9 cellular contexts compared by ENCODE assay signal in genomic region chr16:20902426-20902825, GRCh38. TPM values are rescaled to one million over a fixed set of nuclear protein-coding genes. Genes with fewer than 3 reads are reported as not detected.
DNase-seq lines count a peak whose midpoint lies in the region; ATAC-seq, FAIRE-seq and TF ChIP-seq lines count a peak whose summit lies in the region.
"Had no signal": no experiment of that assay in that cellular context is flagged by ENCODE, and none has a peak within 500 bp of the region (broad histone marks: within the 10 kb centered on the region; RNA-seq: fewer than 3 reads in every experiment).

No MANE protein-coding gene starts in this region.

- H3K9me1 ChIP-seq in keratinocyte (ENCODE audit: control insufficient read depth, extremely low read depth, insufficient read depth, low read length), result no peaks in the 10 kb centered on the region

- TF ChIP-seq CTCF in keratinocyte (optimal IDR thresholded peaks at IDR 0.05 in 1 of 3, IDR thresholded peaks at IDR 0.05 in 1 of 3, conservative IDR thresholded peaks at IDR 0.05 in 1 of 3; ENCODE audit: extremely low read depth in 1 of 3, insufficient read depth in 2 of 3, low read length in 3 of 3) (no peak), suprapubic skin (IDR thresholded peaks at IDR 0.05) (no peak)

- H3K9me3 ChIP-seq in keratinocyte (ENCODE audit: control insufficient read depth, low read depth, low read length), result no peaks in the 10 kb centered on the region
- H3K9me3 ChIP-seq in suprapubic skin, result no peaks in the 10 kb centered on the region

- H3K9me3 Mint-ChIP-seq in activated CD4-positive, alpha-beta T cell treated with anti-CD3 and anti-CD28 coated beads, Interleukin-2, amount 10 ng/mL, durations not matched to agents 24 days and 14 days, result no peaks in the 10 kb centered on the region
- H3K9me3 Mint-ChIP-seq in activated CD4-positive, alpha-beta memory T cell treated with anti-CD3 and anti-CD28 coated beads, Interleukin-2, amount 10 ng/mL, durations not matched to agents 7 days and 5 days, result peaks cover 3% of the 10 kb centered on the region

- no peak overlapping the region for H2AFZ ChIP-seq in keratinocyte (ENCODE audit: control insufficient read depth, low read length)

- H3K27me3 ChIP-seq in keratinocyte (ENCODE audit: control insufficient read depth, extremely low read depth, insufficient read depth, low read length) (no peaks in the 10 kb centered on the region), suprapubic skin (no peaks in the 10 kb centered on the region)

- no peaks in the 10 kb centered on the region for H3K27me3 Mint-ChIP-seq in activated CD4-positive, alpha-beta T cell treated with anti-CD3 and anti-CD28 coated beads, Interleukin-2, amount 10 ng/mL, durations not matched to agents 24 days and 14 days
- no peaks in the 10 kb centered on the region for H3K27me3 Mint-ChIP-seq in activated CD4-positive, alpha-beta memory T cell treated with anti-CD3 and anti-CD28 coated beads, Interleukin-2, amount 10 ng/mL, durations not matched to agents 7 days and 5 days

- no peak for DNase-seq in activated CD4-positive, alpha-beta T cell treated with anti-CD3 and anti-CD28 coated beads, Interleukin-2, amount 10 ng/mL, durations not matched to agents 24 days and 14 days
- DNase-seq in activated CD4-positive, alpha-beta T cell treated with anti-CD3 and anti-CD28 coated beads for 4 hours, result no peak
- DNase-seq in activated CD4-positive, alpha-beta memory T cell treated with anti-CD3 and anti-CD28 coated beads, Interleukin-2, amount 10 ng/mL, durations not matched to agents 7 days and 5 days, result no peak
- DNase-seq in keratinocyte (ENCODE audit: low read depth, low spot score) (no peak), suprapubic skin (ENCODE audit: low spot score in 2 of 2) (no peak)
- DNase-seq: substantia nigra had no signal

- H3K36me3 ChIP-seq in keratinocyte (ENCODE audit: control insufficient read depth in 2 of 2, extremely low read depth in 1 of 2, insufficient read depth in 2 of 2, low read length in 2 of 2) (no peaks in the 10 kb centered on the region), suprapubic skin (no peaks in the 10 kb centered on the region)

- H3K27ac ChIP-seq in keratinocyte (ENCODE audit: control insufficient read depth, insufficient read depth, low read length) (peak overlapping the region; percentile 98), suprapubic skin (peak overlapping the region; percentile 97)

- POLR2A ChIA-PET in activated CD4-positive, alpha-beta memory T cell treated with anti-CD3 and anti-CD28 coated beads, Interleukin-2, amount 10 ng/mL, durations not matched to agents 7 days and 5 days (lab: Charles Lee), result interaction anchor here (1.0 to 7.5 kb wide), 6 partner anchors 9 to 96 kb away, joined by 5 to 113 read pairs (median 16); partner anchors contain the start of genes ERI2 and REXO5

- peak overlapping the region; percentile 89 for H3K4me3 Mint-ChIP-seq in activated CD4-positive, alpha-beta T cell treated with anti-CD3 and anti-CD28 coated beads, Interleukin-2, amount 10 ng/mL, durations not matched to agents 24 days and 14 days
- peak overlapping the region; percentile 83 for H3K4me3 Mint-ChIP-seq in activated CD4-positive, alpha-beta memory T cell treated with anti-CD3 and anti-CD28 coated beads, Interleukin-2, amount 10 ng/mL, durations not matched to agents 7 days and 5 days

- no peak for TF ChIP-seq POLR2A in suprapubic skin (IDR thresholded peaks at IDR 0.05)

- H3K4me2 ChIP-seq in keratinocyte (ENCODE audit: control insufficient read depth, extremely low read depth, insufficient read depth, low read depth, low read length), result peak overlapping the region; percentile 76

- no peak for FAIRE-seq in keratinocyte (lab: Jason Lieb, UNC)

- H3K9ac ChIP-seq in keratinocyte (ENCODE audit: control insufficient read depth, extremely low read depth, insufficient read depth, low read length), result peak overlapping the region; percentile 97

- intact Hi-C loops in activated CD4-positive, alpha-beta T cell treated with anti-CD3 and anti-CD28 coated beads, Interleukin-2, amount 10 ng/mL, durations not matched to agents 24 days and 14 days (cut with micrococcal nuclease), result no loop called here

- 65% methylated on average over 6 of the region's 6 CpGs for WGBS in suprapubic skin

- H3K4me1 ChIP-seq in keratinocyte (ENCODE audit: control insufficient read depth, extremely low read depth, insufficient read depth, low read length) (peaks cover 73% of the 10 kb centered on the region), suprapubic skin (peaks cover 85% of the 10 kb centered on the region)

- H3K4me3 ChIP-seq in keratinocyte (ENCODE audit: control insufficient read depth in 2 of 3, extremely low read depth in 1 of 3, insufficient read depth in 2 of 3, low read depth in 1 of 3, low read length in 3 of 3) (peak overlapping the region in 2 of 3 experiments; percentile 70 to 83), suprapubic skin (peak overlapping the region; percentile 61)

- H3K79me2 ChIP-seq in keratinocyte (ENCODE audit: control insufficient read depth, insufficient read depth, low read length), result peaks cover 36% of the 10 kb centered on the region

- no peak for TF ChIP-seq EP300 in suprapubic skin (IDR thresholded peaks at IDR 0.05)

- no peak for ATAC-seq in HG03439 (IDR thresholded peaks at IDR 0.05; ENCODE audit: unreplicated experiment)
- no peak for ATAC-seq in GM19463 (IDR thresholded peaks at IDR 0.05; ENCODE audit: unreplicated experiment)
- ATAC-seq in HG02870 (IDR thresholded peaks at IDR 0.05; ENCODE audit: unreplicated experiment), result no peak

- H4K20me1 ChIP-seq in keratinocyte (ENCODE audit: control insufficient read depth, extremely low read depth, insufficient read depth, low read length), result no peaks in the 10 kb centered on the region

- dilution Hi-C loops in keratinocyte (cut with MboI; ENCODE audit: extremely low pct_ligation_motif_present, low sequenced_read_pairs), result no loop called here

- H3K36me3 Mint-ChIP-seq in activated CD4-positive, alpha-beta T cell treated with anti-CD3 and anti-CD28 coated beads, Interleukin-2, amount 10 ng/mL, durations not matched to agents 24 days and 14 days (ENCODE audit: low read depth), result peaks cover 51% of the 10 kb centered on the region
- peaks cover 80% of the 10 kb centered on the region for H3K36me3 Mint-ChIP-seq in activated CD4-positive, alpha-beta memory T cell treated with anti-CD3 and anti-CD28 coated beads, Interleukin-2, amount 10 ng/mL, durations not matched to agents 7 days and 5 days (ENCODE audit: low read depth)

- CTCF ChIA-PET in activated CD4-positive, alpha-beta memory T cell treated with anti-CD3 and anti-CD28 coated beads, Interleukin-2, amount 10 ng/mL, durations not matched to agents 7 days and 5 days (lab: Charles Lee), result interaction anchor here (1.0 to 1.5 kb wide), 2 partner anchors 28 kb away, joined by 3 to 5 read pairs; no protein-coding TSS in a partner anchor

- H3K4me1 Mint-ChIP-seq in activated CD4-positive, alpha-beta T cell treated with anti-CD3 and anti-CD28 coated beads, Interleukin-2, amount 10 ng/mL, durations not matched to agents 24 days and 14 days, result peaks cover 76% of the 10 kb centered on the region
- H3K4me1 Mint-ChIP-seq in activated CD4-positive, alpha-beta memory T cell treated with anti-CD3 and anti-CD28 coated beads, Interleukin-2, amount 10 ng/mL, durations not matched to agents 7 days and 5 days, result peaks cover 79% of the 10 kb centered on the region

- peak overlapping the region; percentile 96 for H3K27ac Mint-ChIP-seq in activated CD4-positive, alpha-beta T cell treated with anti-CD3 and anti-CD28 coated beads, Interleukin-2, amount 10 ng/mL, durations not matched to agents 24 days and 14 days
- peak overlapping the region; percentile 93 for H3K27ac Mint-ChIP-seq in activated CD4-positive, alpha-beta memory T cell treated with anti-CD3 and anti-CD28 coated beads, Interleukin-2, amount 10 ng/mL, durations not matched to agents 7 days and 5 days

RNA-seq across cellular contexts. Expression of gene LYRM1, which starts 1.9 kb away (rescaled TPM):
- total RNA-seq in activated CD4-positive, alpha-beta T cell treated with anti-CD3 and anti-CD28 coated beads, Interleukin-2, amount 10 ng/mL, durations not matched to agents 24 days and 14 days, result 20.9 and 26.5 TPM in 2 replicates
- 10 to 100 TPM; 45.2 to 47.0 TPM for total RNA-seq in activated CD4-positive, alpha-beta memory T cell treated with anti-CD3 and anti-CD28 coated beads, Interleukin-2, amount 10 ng/mL, durations not matched to agents 7 days and 5 days
- polyA plus RNA-seq in keratinocyte, result 13.1 to 27.1 TPM (median 21.7 TPM) in 3 replicates
- 13.0 TPM for polyA plus RNA-seq in keratinocyte (2011; ENCODE audit: low read depth)
- polyA plus RNA-seq in keratinocyte (2011; cell fraction: cytosol; rRNA removed), result 19.7 and 28.4 TPM in 2 replicates
- polyA plus RNA-seq in keratinocyte (2011; cell fraction: nucleus; rRNA removed), result 6.4 and 10.7 TPM in 2 replicates
- polyA plus RNA-seq in keratinocyte (2012; ENCODE audit: low replicate concordance), result 22.6 and 25.4 TPM in 2 replicates
- polyA minus RNA-seq in keratinocyte, result 2.3 to 12.0 TPM (median 5.1 TPM) in 3 replicates
- 16.9 TPM for polyA minus RNA-seq in keratinocyte (2011; cell fraction: cytosol; rRNA and poly(A)+ RNA removed)
- polyA minus RNA-seq in keratinocyte (2011; cell fraction: nucleus; rRNA and poly(A)+ RNA removed), result 0.85 and 1.8 TPM in 2 replicates
- total RNA-seq in suprapubic skin, result 10 to 100 TPM; 17.4 to 37.3 (median 30.0) TPM

RNA-seq across cellular contexts. Expression of gene DCUN1D3, which starts 2.3 kb away (rescaled TPM):
- 10.8 and 12.3 TPM in 2 replicates for total RNA-seq in activated CD4-positive, alpha-beta T cell treated with anti-CD3 and anti-CD28 coated beads, Interleukin-2, amount 10 ng/mL, durations not matched to agents 24 days and 14 days
- 10 to 100 TPM; 20.7 to 21.6 TPM for total RNA-seq in activated CD4-positive, alpha-beta memory T cell treated with anti-CD3 and anti-CD28 coated beads, Interleukin-2, amount 10 ng/mL, durations not matched to agents 7 days and 5 days
- polyA plus RNA-seq in keratinocyte, result 8.0 to 10.0 TPM (median 9.4 TPM) in 3 replicates
- 14.8 TPM for polyA plus RNA-seq in keratinocyte (2011; ENCODE audit: low read depth)
- polyA plus RNA-seq in keratinocyte (2011; cell fraction: cytosol; rRNA removed), result 7.1 and 9.8 TPM in 2 replicates
- 12.2 and 15.4 TPM in 2 replicates for polyA plus RNA-seq in keratinocyte (2011; cell fraction: nucleus; rRNA removed)
- polyA plus RNA-seq in keratinocyte (2012; ENCODE audit: low replicate concordance), result 11.5 and 28.0 TPM in 2 replicates
- polyA minus RNA-seq in keratinocyte, result 18.5 to 29.4 TPM (median 27.1 TPM) in 3 replicates
- polyA minus RNA-seq in keratinocyte (2011; cell fraction: cytosol; rRNA and poly(A)+ RNA removed), result 14.8 TPM
- polyA minus RNA-seq in keratinocyte (2011; cell fraction: nucleus; rRNA and poly(A)+ RNA removed), result 13.1 and 21.9 TPM in 2 replicates
- 10 to 100 TPM; 16.6 to 31.8 (median 21.1) TPM for total RNA-seq in suprapubic skin
